ENCODE assay signal across 22 cellular contexts in genomic region chr7:74119831-74120230, GRCh38.
"Had no signal": no experiment of that assay in that cellular context is flagged by ENCODE, and none has a peak within 500 bp of the region (broad histone marks: within the 10 kb centered on the region; RNA-seq: fewer than 3 reads in every experiment).

No MANE protein-coding gene starts in this region.

- H3K9me3 ChIP-seq: MG63, SK-N-SH had no signal

- H3K27me3 ChIP-seq: MG63 had no signal

- H3K36me3 ChIP-seq: MG63 had no signal

- H3K4me3 ChIP-seq: MG63 had no signal

- H3K9ac ChIP-seq: SK-N-SH had no signal

- H3K4me2 ChIP-seq: SK-N-SH had no signal

- H3K27ac ChIP-seq: HL-60, RWPE1 had no signal

- ATAC-seq: PC-3 had no signal

- DNase-seq: KBM-7, MG63, NCI-H1092, NCI-H1105 treated with DMSO at 0.1 percent for 48 hours, NCI-H1417 treated with DMSO at 0.1 percent for 48 hours, NCI-H146, NCI-H1694 treated with DMSO at 0.1 percent for 48 hours, NCI-H1930, NCI-H2081, NCI-H2107, NCI-H226, NCI-H446, NCI-H510A, NCI-H524 treated with DMSO at 0.1 percent for 48 hours, NCI-H69, NCI-H774, PC-3, SHP77, SK-N-SH, SW 1271 had no signal
